9 cellular contexts compared by ENCODE assay signal in genomic region chr7:12637819-12638592, GRCh38. TPM values are rescaled to one million over a fixed set of nuclear protein-coding genes. Genes with fewer than 3 reads are reported as not detected.
A peak's percentile ranks its signal among the peaks of the same experiment; 100 is the strongest.
DNase-seq lines count a peak whose midpoint lies in the region; ATAC-seq and TF ChIP-seq lines count a peak whose summit lies in the region.
"Had no signal": no experiment of that assay in that cellular context is flagged by ENCODE, and none has a peak within 500 bp of the region (broad histone marks: within the 10 kb centered on the region; RNA-seq: fewer than 3 reads in every experiment).

No MANE protein-coding gene starts in this region.

- peak overlapping the region; percentile 16; the same call in 1 of the 2 replicates for H3K4me2 ChIP-seq in KMS-11

- POLR2A ChIA-PET in Caco-2 (lab: Charles Lee) = no interaction called here

- H3K9me3 Mint-ChIP-seq in Caco-2 (ENCODE audit: unreplicated experiment) = no peaks in the 10 kb centered on the region

- no peaks in the 10 kb centered on the region for H3K27me3 Mint-ChIP-seq in Caco-2 (ENCODE audit: insufficient read depth, unreplicated experiment)

- H3K9ac ChIP-seq in KMS-11 = no peak overlapping the region

- H3K9me3 ChIP-seq in Caco-2 (no peaks in the 10 kb centered on the region), WERI-Rb-1 (ENCODE audit: severe bottlenecking) (no peaks in the 10 kb centered on the region), sigmoid colon (no peaks in the 10 kb centered on the region), aorta (ENCODE audit: control insufficient read depth, low read length) (no peaks in the 10 kb centered on the region)
- H3K9me3 ChIP-seq: pancreas had no signal

- BruUV-seq in Caco-2 (replicated peaks; lab: Mats Ljungman, UMichigan) = no TSS peak

- DNase-seq in Caco-2 (no peak), WERI-Rb-1 (peak; percentile 75), sigmoid colon (no peak), glomerular visceral epithelial cell (ENCODE audit: extremely low spot score) (no peak), aorta (no peak)
- DNase-seq: pancreas had no signal

- TF ChIP-seq EP300 in sigmoid colon (IDR thresholded peaks at IDR 0.05) = no peak

- no peaks in the 10 kb centered on the region for H3K27me3 ChIP-seq in Caco-2 (replicated peaks; ENCODE audit: control insufficient read depth, insufficient read depth, low read length)
- no peaks in the 10 kb centered on the region for H3K27me3 ChIP-seq in KMS-11 (ENCODE audit: insufficient read depth, low read depth)
- no peaks in the 10 kb centered on the region for H3K27me3 ChIP-seq in WERI-Rb-1 (ENCODE audit: insufficient read depth, low read depth, severe bottlenecking)
- no peaks in the 10 kb centered on the region for H3K27me3 ChIP-seq in sigmoid colon
- H3K27me3 ChIP-seq in aorta (ENCODE audit: control insufficient read depth in 1 of 2, insufficient read depth in 2 of 2, low read length in 1 of 2) = peaks cover 0 to 2% of the 10 kb centered on the region in 2 donors

- H3K36me3 ChIP-seq in Caco-2 (ENCODE audit: control insufficient read depth, insufficient read depth, low read length) (no peaks in the 10 kb centered on the region), KMS-11 (ENCODE audit: insufficient read depth) (no peaks in the 10 kb centered on the region), WERI-Rb-1 (no peaks in the 10 kb centered on the region), sigmoid colon (no peaks in the 10 kb centered on the region), aorta (ENCODE audit: control insufficient read depth in 1 of 2, insufficient read depth in 2 of 2, low read length in 1 of 2) (no peaks in the 10 kb centered on the region)
- H3K36me3 ChIP-seq: pancreas had no signal

- H3K27ac ChIP-seq in KMS-11 = no peak overlapping the region
- peak overlapping the region; percentile 81 for H3K27ac ChIP-seq in WERI-Rb-1
- peak overlapping the region in 3 of 4 donors; percentile 35 to 51 (median 40) for H3K27ac ChIP-seq in sigmoid colon
- H3K27ac ChIP-seq in aorta (ENCODE audit: low read depth in 1 of 2, low read length in 2 of 2) = no peak overlapping the region
- H3K27ac ChIP-seq: pancreas had no signal

- WGBS in sigmoid colon, 2 donors = 31 to 48% methylated on average over 4 of the region's 4 CpGs
- WGBS in aorta, 2 donors = 27 to 35% methylated on average over 4 of the region's 4 CpGs

- intact Hi-C loops in Caco-2 (cut with micrococcal nuclease; ENCODE audit: unreplicated experiment) (no loop called here), sigmoid colon (cut with DNase I) (loop anchor here (2.0 to 10.0 kb wide), 2 partner anchors 103 to 625 kb away; no protein-coding TSS in a partner anchor), aorta (cut with DNase I) (loop anchor here (2.0 kb wide), 1 partner anchor 625 kb away; no protein-coding TSS in a partner anchor)

- H3K4me1 ChIP-seq in Caco-2 (peaks cover 20% of the 10 kb centered on the region; the same call in 1 of the 2 replicates), KMS-11 (ENCODE audit: low read depth, poor library complexity, severe bottlenecking) (peaks cover 16% of the 10 kb centered on the region), sigmoid colon (peaks cover 0 to 29% (median 6%) of the 10 kb centered on the region in 4 donors), aorta (ENCODE audit: control insufficient read depth in 1 of 2, insufficient read depth in 2 of 2, low read length in 2 of 2) (no peaks in the 10 kb centered on the region)
- H3K4me1 ChIP-seq: pancreas had no signal

- TF ChIP-seq CTCF in Caco-2 (IDR thresholded peaks at IDR 0.05; ENCODE audit: insufficient read depth in 1 of 2, low read depth in 1 of 2, low read length in 1 of 2, severe bottlenecking in 1 of 2, unreplicated experiment in 1 of 2) = no peak
- no peak for TF ChIP-seq CTCF in KMS-11 (conservative IDR thresholded peaks at IDR 0.05; ENCODE audit: low read depth, low read length)
- TF ChIP-seq CTCF in WERI-Rb-1 (IDR thresholded peaks at IDR 0.05; ENCODE audit: low read depth, low read length) = no peak
- no peak for TF ChIP-seq CTCF in sigmoid colon (IDR thresholded peaks at IDR 0.05)

- CTCF ChIA-PET in Caco-2 (lab: Charles Lee) = interaction anchor here (1.4 kb wide), 1 partner anchor 10 kb away, joined by 3 read pairs; no protein-coding TSS in a partner anchor

- H3K4me1 Mint-ChIP-seq in Caco-2 (ENCODE audit: low read depth, unreplicated experiment) = peaks cover 13% of the 10 kb centered on the region

- H3K27ac Mint-ChIP-seq in Caco-2 (ENCODE audit: unreplicated experiment) = peak overlapping the region; percentile 10

- no peak for TF ChIP-seq POLR2A in sigmoid colon (IDR thresholded peaks at IDR 0.05)

- no peaks in the 10 kb centered on the region for H3K36me3 Mint-ChIP-seq in Caco-2 (ENCODE audit: insufficient read depth, unreplicated experiment)

- peak overlapping the region; percentile 4 for H3K4me3 Mint-ChIP-seq in Caco-2 (ENCODE audit: unreplicated experiment)

- H3K79me2 ChIP-seq in KMS-11 (ENCODE audit: insufficient read depth, low read depth) = no peaks in the 10 kb centered on the region

- no peaks in the 10 kb centered on the region for H4K20me1 ChIP-seq in KMS-11 (ENCODE audit: insufficient read depth)

- H3K4me3 ChIP-seq in Caco-2 (ENCODE audit: low read depth, low read length) = no peak overlapping the region
- H3K4me3 ChIP-seq in KMS-11 (IDR thresholded peaks at IDR 0.05; ENCODE audit: insufficient read depth, low read depth, low read length) = no peak overlapping the region
- H3K4me3 ChIP-seq in WERI-Rb-1 (ENCODE audit: low read depth, low read length) = no peak overlapping the region; the same call in 1 of the 2 replicates
- H3K4me3 ChIP-seq in sigmoid colon = no peak overlapping the region
- H3K4me3 ChIP-seq in aorta (ENCODE audit: low read length in 2 of 2) = no peak overlapping the region
- H3K4me3 ChIP-seq: pancreas had no signal

- ATAC-seq in GM19467 (IDR thresholded peaks at IDR 0.05; ENCODE audit: unreplicated experiment) (peak; percentile 42), aorta (ENCODE audit: low FRiP score) (no peak), HG03469 (IDR thresholded peaks at IDR 0.05; ENCODE audit: unreplicated experiment) (no peak)

- peak overlapping the region; percentile 49; the same call in 1 of the 2 replicates for H2AFZ ChIP-seq in KMS-11 (ENCODE audit: low read depth)

RNA-seq across cellular contexts. Expression of gene ARL4A, which starts 49.4 kb away (rescaled TPM):
- total RNA-seq in Caco-2 (2022) = 40.6 and 42.5 TPM in 2 replicates
- total RNA-seq in sigmoid colon = 10 to 100 TPM; 33.2 to 42.8 (median 35.7) TPM
- 100 to 1,000 TPM in 1 of 3 donors, 10 to 100 TPM in 2; 60.7 to 124 (median 98.5) TPM for polyA plus RNA-seq in sigmoid colon
- 10 to 100 TPM; 21.9 to 34.3 TPM for total RNA-seq in aorta
- 10 to 100 TPM in 1 of 2 donors, 1 to 10 TPM in 1; 2.7 to 40.4 TPM for polyA plus RNA-seq in aorta

Comparison
In these comparisons a context has a peak if more than half of its experiments do, and no peak if none do; other contexts are left out.
1. H3K27ac ChIP-seq: peak in WERI-Rb-1 (single experiment) and sigmoid colon (3 of 4); none in KMS-11 (single experiment) and aorta (0 of 2).